10 cellular contexts compared by ENCODE assay signal in the genomic region with DNA sequence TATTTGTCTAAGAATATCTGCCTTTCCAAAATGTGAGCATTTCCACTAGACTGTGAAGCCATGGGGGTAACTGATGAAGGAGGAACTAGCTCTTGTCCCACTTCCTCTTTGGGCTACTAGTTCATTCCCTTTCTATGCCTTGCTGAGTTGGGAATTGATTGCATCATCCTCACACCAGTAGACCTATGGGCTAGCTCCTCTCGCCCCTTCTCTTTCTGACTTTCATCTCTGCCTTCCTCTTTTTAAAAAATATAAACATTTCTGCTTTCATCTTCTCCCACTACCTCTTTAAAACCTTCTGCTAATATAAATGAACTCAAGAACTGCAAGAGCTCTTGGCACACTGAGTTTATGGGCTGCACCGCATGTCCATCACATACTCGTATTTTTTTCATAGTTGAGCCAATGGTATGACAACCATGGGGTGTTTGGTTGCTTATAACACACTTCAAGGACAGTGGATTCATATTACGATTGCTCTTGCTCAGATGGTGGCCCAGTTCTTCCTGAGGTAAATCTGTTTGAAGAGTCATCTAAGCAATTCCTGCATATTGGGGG.
DNase-seq lines count a peak whose midpoint lies in the region; ATAC-seq, FAIRE-seq and TF ChIP-seq lines count a peak whose summit lies in the region.
"Had no signal": no experiment of that assay in that cellular context is flagged by ENCODE, and none has a peak within 500 bp of the region (broad histone marks: within the 10 kb centered on the region; RNA-seq: fewer than 3 reads in every experiment).

No MANE protein-coding gene starts in this region.

- intact Hi-C loops in CD8-positive, alpha-beta T cell (cut with DNase I, micrococcal nuclease): no loop called here

- no peak for TF ChIP-seq CTCF in CD8-positive, alpha-beta T cell (IDR thresholded peaks at IDR 0.05)
- no peak for TF ChIP-seq CTCF in D721Med (IDR thresholded peaks at IDR 0.05; ENCODE audit: insufficient read depth, missing control alignments)

- H3K9me3 Mint-ChIP-seq in CD8-positive, alpha-beta T cell: no peaks in the 10 kb centered on the region

- no peaks in the 10 kb centered on the region for H3K4me1 ChIP-seq in CD8-positive, alpha-beta T cell (ENCODE audit: insufficient read depth, low read length)

- CTCF ChIA-PET in CD8-positive, alpha-beta T cell (lab: Charles Lee): interaction anchor here (1.2 to 2.7 kb wide), 2 partner anchors 10 to 16 kb away, joined by 3 to 12 read pairs; no protein-coding TSS in a partner anchor

- FAIRE-seq in D721Med (lab: Jason Lieb, UNC): no peak

- no peak overlapping the region for H3K27ac Mint-ChIP-seq in CD8-positive, alpha-beta T cell

- POLR2A ChIA-PET in CD8-positive, alpha-beta T cell (lab: Charles Lee): no interaction called here

- no peak overlapping the region for H3K27ac ChIP-seq in CD8-positive, alpha-beta T cell (ENCODE audit: low read depth, low read length)

- H3K4me3 Mint-ChIP-seq in CD8-positive, alpha-beta T cell: no peak overlapping the region

- no peaks in the 10 kb centered on the region for H3K9me3 ChIP-seq in CD8-positive, alpha-beta T cell (ENCODE audit: low read length)

- H3K4me3 ChIP-seq in CD8-positive, alpha-beta T cell (ENCODE audit: low read depth, low read length): no peak overlapping the region

- H3K4me1 Mint-ChIP-seq in CD8-positive, alpha-beta T cell (ENCODE audit: low read depth): no peaks in the 10 kb centered on the region

- DNase-seq in DMS79 (lab: John Stamatoyannopoulos, UW): peak; percentile 56
- peak; percentile 94 for DNase-seq in SIG-M5 (lab: John Stamatoyannopoulos, UW)
- DNase-seq in medulla oblongata (ENCODE audit: extremely low spot score): peak; percentile 87
- DNase-seq in CD8-positive, alpha-beta T cell: no peak
- no peak for DNase-seq in GM19240 (ENCODE audit: insufficient read length, low spot score)
- no peak for DNase-seq in D721Med (ENCODE audit: insufficient read length, low spot score)
- DNase-seq: activated T-cell treated with anti-CD3 and anti-CD28 coated beads for 4 hours had no signal

- H3K36me3 Mint-ChIP-seq in CD8-positive, alpha-beta T cell: no peaks in the 10 kb centered on the region

- ATAC-seq in HG02884 (IDR thresholded peaks at IDR 0.05; ENCODE audit: unreplicated experiment): peak; percentile 31
- ATAC-seq in GM21825 (IDR thresholded peaks at IDR 0.05; ENCODE audit: unreplicated experiment): no peak
- no peak for ATAC-seq in CD8-positive, alpha-beta T cell
- ATAC-seq: esophagus mucosa had no signal

- no peaks in the 10 kb centered on the region for H3K36me3 ChIP-seq in CD8-positive, alpha-beta T cell (ENCODE audit: insufficient read depth, low read length)

- H3K27me3 Mint-ChIP-seq in CD8-positive, alpha-beta T cell (ENCODE audit: low read depth): no peaks in the 10 kb centered on the region

- H3K27me3 ChIP-seq in CD8-positive, alpha-beta T cell (ENCODE audit: insufficient read depth, low read length): no peaks in the 10 kb centered on the region

Comparison
In these comparisons a context has a peak if more than half of its experiments do, and no peak if none do; other contexts are left out.
1. DNase-seq: peak in DMS79 (single experiment), SIG-M5 (single experiment) and medulla oblongata (single experiment); none in CD8-positive, alpha-beta T cell (0 of 7), GM19240 (single experiment) and D721Med (single experiment).